In genomic region chr3:33174095-33174494, GRCh38 we compare ENCODE assay signal across 19 cellular contexts. TPM values are rescaled to one million over a fixed set of nuclear protein-coding genes. Genes with fewer than 3 reads are reported as not detected.
DNase-seq lines count a peak whose midpoint lies in the region; ATAC-seq lines count a peak whose summit lies in the region.
"Had no signal": no experiment of that assay in that cellular context is flagged by ENCODE, and none has a peak within 500 bp of the region (broad histone marks: within the 10 kb centered on the region; RNA-seq: fewer than 3 reads in every experiment).

No MANE protein-coding gene starts in this region.

- H3K27ac ChIP-seq in mesenchymal stem cell (ENCODE audit: low read length, poor library complexity, severe bottlenecking) (no peak overlapping the region), aorta (ENCODE audit: low read depth in 1 of 2, low read length in 2 of 2) (peak overlapping the region in 1 of 2 donors; percentile 73)
- H3K27ac ChIP-seq: HL-60 had no signal

- no peaks in the 10 kb centered on the region for H3K79me1 ChIP-seq in mesenchymal stem cell (replicated peaks; ENCODE audit: low read length, poor library complexity, severe bottlenecking)

- intact Hi-C loops in left ventricle myocardium superior (cut with micrococcal nuclease) (no loop called here), Right ventricle myocardium inferior (cut with DNase I) (no loop called here), aorta (cut with DNase I) (no loop called here)

- DNase-seq in left ventricle myocardium superior (no peak), Right ventricle myocardium inferior (ENCODE audit: missing footprints) (no peak), mesenchymal stem cell (no peak), aorta (no peak), GM19240 (ENCODE audit: insufficient read length, low spot score) (no peak), activated T-cell treated with anti-CD3 and anti-CD28 coated beads for 4 hours (no peak)
- DNase-seq in stimulated activated effector memory CD8-positive, alpha-beta T cell treated with anti-CD3 and anti-CD28 coated beads, Interleukin-12 subunit alpha, Interleukin-12 subunit beta, amount 100 ng/mL, for 72 hours (ENCODE audit: low spot score in 2 of 2) = no peak
- DNase-seq: ACHN; BE2C; C1 segment of cervical spinal cord; CD4-positive, CD25-positive, alpha-beta regulatory T cell; DMS153; DMS79; GDM1; GOT3; H7; HFFc6 had no signal

- H2BK12ac ChIP-seq in mesenchymal stem cell (ENCODE audit: low read length in 2 of 2) = no peak overlapping the region

- H2BK5ac ChIP-seq in mesenchymal stem cell (ENCODE audit: low read depth, low read length, poor library complexity, severe bottlenecking) = no peak overlapping the region

- H2AFZ ChIP-seq in mesenchymal stem cell (ENCODE audit: low read depth, low read length) = no peak overlapping the region

- H3K27me3 ChIP-seq in mesenchymal stem cell (ENCODE audit: control insufficient read depth in 1 of 2, insufficient read depth in 1 of 2, low read length in 2 of 2) (peaks cover 0 to 5% of the 10 kb centered on the region in 2 experiments), aorta (ENCODE audit: control insufficient read depth in 1 of 2, insufficient read depth in 2 of 2, low read length in 1 of 2) (no peaks in the 10 kb centered on the region)
- H3K27me3 ChIP-seq: BE2C had no signal

- no peaks in the 10 kb centered on the region for H3K4me1 ChIP-seq in mesenchymal stem cell (ENCODE audit: control insufficient read depth, insufficient read depth, low read depth, low read length)
- H3K4me1 ChIP-seq in aorta (ENCODE audit: control insufficient read depth in 1 of 2, insufficient read depth in 2 of 2, low read length in 2 of 2) = peaks cover 0 to 7% of the 10 kb centered on the region in 2 donors
- H3K4me1 ChIP-seq: BE2C had no signal

- H3K36me3 Mint-ChIP-seq in stimulated activated effector memory CD8-positive, alpha-beta T cell treated with anti-CD3 and anti-CD28 coated beads, Interleukin-12 subunit alpha, Interleukin-12 subunit beta, amount 100 ng/mL, for 72 hours = no peaks in the 10 kb centered on the region
- H3K36me3 Mint-ChIP-seq: CD4-positive, CD25-positive, alpha-beta regulatory T cell had no signal

- H3K9me3 Mint-ChIP-seq in stimulated activated effector memory CD8-positive, alpha-beta T cell treated with anti-CD3 and anti-CD28 coated beads, Interleukin-12 subunit alpha, Interleukin-12 subunit beta, amount 100 ng/mL, for 72 hours = no peaks in the 10 kb centered on the region
- H3K9me3 Mint-ChIP-seq: HFFc6 had no signal

- no peaks in the 10 kb centered on the region for H3K36me3 ChIP-seq in mesenchymal stem cell (ENCODE audit: control insufficient read depth in 1 of 2, insufficient read depth in 2 of 2, low read depth in 1 of 2, low read length in 2 of 2)
- H3K36me3 ChIP-seq in aorta (ENCODE audit: control insufficient read depth in 1 of 2, insufficient read depth in 2 of 2, low read length in 1 of 2) = peaks cover 0 to 1% of the 10 kb centered on the region in 2 donors
- H3K36me3 ChIP-seq: BE2C had no signal

- H2AK5ac ChIP-seq in mesenchymal stem cell (ENCODE audit: low read length, severe bottlenecking) = no peak overlapping the region

- peaks cover 4% of the 10 kb centered on the region for H3K9me3 ChIP-seq in mesenchymal stem cell (ENCODE audit: control insufficient read depth, low read length)
- no peaks in the 10 kb centered on the region for H3K9me3 ChIP-seq in aorta (ENCODE audit: control insufficient read depth, low read length)
- H3K9me3 ChIP-seq: BE2C had no signal

- peaks cover 12% of the 10 kb centered on the region for H3K4me1 Mint-ChIP-seq in stimulated activated effector memory CD8-positive, alpha-beta T cell treated with anti-CD3 and anti-CD28 coated beads, Interleukin-12 subunit alpha, Interleukin-12 subunit beta, amount 100 ng/mL, for 72 hours

- no peak overlapping the region for H3K18ac ChIP-seq in mesenchymal stem cell (ENCODE audit: low read depth in 1 of 2, low read length in 2 of 2)

- H3K4me3 Mint-ChIP-seq in stimulated activated effector memory CD8-positive, alpha-beta T cell treated with anti-CD3 and anti-CD28 coated beads, Interleukin-12 subunit alpha, Interleukin-12 subunit beta, amount 100 ng/mL, for 72 hours = no peak overlapping the region
- H3K4me3 Mint-ChIP-seq: CD4-positive, CD25-positive, alpha-beta regulatory T cell; HFFc6 had no signal

- 50% methylated on average over 1 of the region's 4 CpGs for WGBS in mesenchymal stem cell
- WGBS in aorta, 2 donors = 67 to 74% methylated on average over 4 of the region's 4 CpGs

- no peak overlapping the region for H3K4ac ChIP-seq in mesenchymal stem cell (ENCODE audit: low read depth in 1 of 2, low read length in 2 of 2)

- peak; percentile 11 for ATAC-seq in left ventricle myocardium superior
- no peak for ATAC-seq in Right ventricle myocardium inferior
- ATAC-seq in stimulated activated effector memory CD8-positive, alpha-beta T cell treated with anti-CD3 and anti-CD28 coated beads, Interleukin-12 subunit alpha, Interleukin-12 subunit beta, amount 100 ng/mL, for 72 hours = peak; percentile 35
- peak; percentile 7 for ATAC-seq in aorta (ENCODE audit: low FRiP score)
- ATAC-seq: HCT116 had no signal

- no peak overlapping the region for H3K27ac Mint-ChIP-seq in stimulated activated effector memory CD8-positive, alpha-beta T cell treated with anti-CD3 and anti-CD28 coated beads, Interleukin-12 subunit alpha, Interleukin-12 subunit beta, amount 100 ng/mL, for 72 hours
- H3K27ac Mint-ChIP-seq: CD4-positive, CD25-positive, alpha-beta regulatory T cell; HFFc6 had no signal

- H3K9ac ChIP-seq in mesenchymal stem cell (ENCODE audit: low read length) = no peak overlapping the region

- H2BK15ac ChIP-seq in mesenchymal stem cell (ENCODE audit: low read depth, poor library complexity, severe bottlenecking) = peak overlapping the region; percentile 17

- H4K8ac ChIP-seq in mesenchymal stem cell (ENCODE audit: low read length) = no peak overlapping the region

- no peak overlapping the region for H3K4me2 ChIP-seq in mesenchymal stem cell (ENCODE audit: low read length, poor library complexity, severe bottlenecking)

- no peak overlapping the region for H3K23ac ChIP-seq in mesenchymal stem cell (ENCODE audit: low read length in 2 of 2)

- H3K14ac ChIP-seq in mesenchymal stem cell (ENCODE audit: low read length in 2 of 2) = no peak overlapping the region

- H3K4me3 ChIP-seq in mesenchymal stem cell (ENCODE audit: insufficient read depth in 1 of 2, low read depth in 1 of 2, low read length in 2 of 2) (no peak overlapping the region), aorta (ENCODE audit: low read length in 2 of 2) (no peak overlapping the region)

- H4K91ac ChIP-seq in mesenchymal stem cell (ENCODE audit: low read length) = no peak overlapping the region

- H2BK120ac ChIP-seq in mesenchymal stem cell (ENCODE audit: low read depth, low read length) = no peak overlapping the region

RNA-seq across cellular contexts. Expression of gene SUSD5, which starts 44.5 kb away (rescaled TPM):
- 1.4 TPM for total RNA-seq in left ventricle myocardium superior
- 2.8 TPM for total RNA-seq in Right ventricle myocardium inferior
- 2.4 TPM for polyA plus RNA-seq in mesenchymal stem cell (2013, experiment 1 of 2)
- 2.3 TPM for polyA plus RNA-seq in mesenchymal stem cell (2013, experiment 2 of 2)
- total RNA-seq in aorta = 100 to 1,000 TPM; 132 to 230 TPM
- polyA plus RNA-seq in aorta = 100 to 1,000 TPM in 1 of 2 donors, 10 to 100 TPM in 1; 46.3 to 148 TPM
- total RNA-seq: CD4-positive, CD25-positive, alpha-beta regulatory T cell had no signal

Comparison
In these comparisons a context has a peak if more than half of its experiments do, and no peak if none do; other contexts are left out.
1. RNA of gene SUSD5, which starts 44.5 kb away (total RNA-seq): 132 to 230 TPM in aorta; 2.8 TPM in Right ventricle myocardium inferior (single experiment) and 1.4 TPM in left ventricle myocardium superior (single experiment); every median in the first group is over 10 times any median in the second.